1 cellular context compared by ENCODE assay signal in genomic region chr3:11423868-11424267, GRCh38.
TF ChIP-seq lines count a peak whose summit lies in the region.

No MANE protein-coding gene starts in this region.

TF ChIP-seq in HepG2, 621 proteins besides CTCF, POLR2A, EP300 and RAD21 (continued from another document):
- TF ChIP-seq, protein P1, sequence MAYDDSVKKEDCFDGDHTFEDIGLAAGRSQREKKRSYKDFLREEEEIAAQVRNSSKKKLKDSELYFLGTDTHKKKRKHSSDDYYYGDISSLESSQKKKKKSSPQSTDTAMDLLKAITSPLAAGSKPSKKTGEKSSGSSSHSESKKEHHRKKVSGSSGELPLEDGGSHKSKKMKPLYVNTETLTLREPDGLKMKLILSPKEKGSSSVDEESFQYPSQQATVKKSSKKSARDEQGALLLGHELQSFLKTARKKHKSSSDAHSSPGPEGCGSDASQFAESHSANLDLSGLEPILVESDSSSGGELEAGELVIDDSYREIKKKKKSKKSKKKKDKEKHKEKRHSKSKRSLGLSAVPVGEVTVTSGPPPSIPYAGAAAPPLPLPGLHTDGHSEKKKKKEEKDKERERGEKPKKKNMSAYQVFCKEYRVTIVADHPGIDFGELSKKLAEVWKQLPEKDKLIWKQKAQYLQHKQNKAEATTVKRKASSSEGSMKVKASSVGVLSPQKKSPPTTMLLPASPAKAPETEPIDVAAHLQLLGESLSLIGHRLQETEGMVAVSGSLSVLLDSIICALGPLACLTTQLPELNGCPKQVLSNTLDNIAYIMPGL (CRISPR knock-in tag; IDR thresholded peaks at IDR 0.05; ENCODE audit: borderline replicate concordance in 1 of 2, low read depth in 1 of 2), result no peak
- TF ChIP-seq RXRA (CRISPR knock-in tag; IDR thresholded peaks at IDR 0.05) (no peak), NR2F6 (IDR thresholded peaks at IDR 0.05) (no peak), NR2F6 (CRISPR knock-in tag; IDR thresholded peaks at IDR 0.05) (no peak), ARNT (IDR thresholded peaks at IDR 0.05) (no peak), HOXA7 (CRISPR knock-in tag; IDR thresholded peaks at IDR 0.05) (no peak), MXD1 (CRISPR knock-in tag; IDR thresholded peaks at IDR 0.05) (no peak)
TF ChIP-seq in HepG2: peak in this region for 0.
